23 cellular contexts compared by ENCODE assay signal in genomic region chr9:76962732-76963131, GRCh38. TPM values are rescaled to one million over a fixed set of nuclear protein-coding genes. Genes with fewer than 3 reads are reported as not detected.
"Had no signal": no experiment of that assay in that cellular context is flagged by ENCODE, and none has a peak within 500 bp of the region (broad histone marks: within the 10 kb centered on the region; RNA-seq: fewer than 3 reads in every experiment).

No MANE protein-coding gene starts in this region.

- H3K27me3 ChIP-seq: esophagus squamous epithelium, ovary, right atrium auricular region, sigmoid colon had no signal

- H3K4me3 ChIP-seq: esophagus squamous epithelium, ovary, right atrium auricular region, sigmoid colon, skin epidermis had no signal

- H3K4me1 ChIP-seq: esophagus squamous epithelium, right atrium auricular region, sigmoid colon had no signal

- ATAC-seq: effector memory CD8-positive, alpha-beta T cell; left lobe of liver; natural killer cell had no signal

- H3K9me3 ChIP-seq: esophagus squamous epithelium, ovary, right atrium auricular region, sigmoid colon had no signal

- H3K36me3 ChIP-seq: esophagus squamous epithelium, ovary, right atrium auricular region, sigmoid colon had no signal

- DNase-seq: effector memory CD8-positive, alpha-beta T cell; esophagus squamous epithelium; foreskin fibroblast; kidney glomerular epithelial cell; mammary epithelial cell; natural killer cell; nucleus accumbens; ovary; sigmoid colon; stimulated activated CD4-positive, alpha-beta T cell treated with anti-CD3 and anti-CD28 coated beads, Interleukin-12 subunit alpha, Interleukin-12 subunit beta, amount 100 ng/mL, for 4 hours; stimulated activated naive CD4-positive, alpha-beta T cell treated with Interleukin-2 at 50 U/mL for 16 hours; trophoblast cell had no signal

- H3K27ac ChIP-seq: esophagus squamous epithelium, ovary, right atrium auricular region, sigmoid colon, skin epidermis had no signal

RNA-seq across cellular contexts. Expression of gene FOXB2, which starts 56.7 kb away (rescaled TPM):
- total RNA-seq: epithelial cell of proximal tubule, esophagus squamous epithelium, left lobe of liver, lower leg skin, mammary epithelial cell, mesothelial cell of epicardium, mucosa of gallbladder, myocyte, natural killer cell, neural crest cell, posterior vena cava, right atrium auricular region, sigmoid colon, urinary bladder had no signal
- polyA plus RNA-seq: mammary epithelial cell, ovary, sigmoid colon, urinary bladder had no signal
